Comparison of ENCODE assay signal across 8 cellular contexts in the genomic region with DNA sequence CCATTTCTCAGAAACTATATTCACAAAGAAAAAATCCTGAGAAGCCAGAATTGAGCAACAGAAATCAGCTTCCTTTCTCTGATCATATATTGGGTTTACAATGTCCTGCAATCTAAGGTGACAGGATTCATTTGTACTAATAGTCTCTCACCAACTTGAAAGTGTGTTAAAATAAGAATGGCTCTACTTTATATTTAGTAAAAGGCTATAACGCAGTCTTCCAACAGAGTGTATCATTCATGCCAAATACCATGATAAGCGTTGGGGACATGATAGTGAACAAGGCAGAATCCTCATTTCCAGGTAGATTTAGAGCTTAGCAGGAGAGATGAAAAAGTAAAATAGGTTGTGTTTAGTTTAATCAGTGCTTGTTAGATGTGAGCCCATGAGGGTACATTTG.
"Had no signal": no experiment of that assay in that cellular context is flagged by ENCODE, and none has a peak within 500 bp of the region (broad histone marks: within the 10 kb centered on the region; RNA-seq: fewer than 3 reads in every experiment).

No MANE protein-coding gene starts in this region.

- DNase-seq: GOT3, H7, HFFc6, IMR-90, KG1 had no signal

- H3K36me3 ChIP-seq: HAP-1 had no signal

- H3K27ac Mint-ChIP-seq: HFFc6 had no signal

- H3K9me3 Mint-ChIP-seq: HFFc6 had no signal

- H3K4me3 ChIP-seq: HAP-1, K562 had no signal

- ATAC-seq: HCT116, K562 had no signal

- H3K4me1 ChIP-seq: HAP-1 had no signal

- H3K4me3 Mint-ChIP-seq: HFFc6 had no signal

- H3K9me3 ChIP-seq: HAP-1 had no signal
